1 cellular context compared by ENCODE assay signal in genomic region chr17:28545141-28545503, GRCh38.
TF ChIP-seq lines count a peak whose summit lies in the region.

No MANE protein-coding gene starts in this region.

TF ChIP-seq in K562, 482 proteins besides CTCF, POLR2A, EP300 and RAD21 (continued from another document):
- TF ChIP-seq E4F1 (CRISPR knock-in tag; IDR thresholded peaks at IDR 0.05; ENCODE audit: borderline replicate concordance) = no peak
- peak; percentile 65 for TF ChIP-seq ZFP36 (IDR thresholded peaks at IDR 0.05; ENCODE audit: low read depth, low read length, partially characterized antibody)
